8 cellular contexts compared by ENCODE assay signal in the genomic region with DNA sequence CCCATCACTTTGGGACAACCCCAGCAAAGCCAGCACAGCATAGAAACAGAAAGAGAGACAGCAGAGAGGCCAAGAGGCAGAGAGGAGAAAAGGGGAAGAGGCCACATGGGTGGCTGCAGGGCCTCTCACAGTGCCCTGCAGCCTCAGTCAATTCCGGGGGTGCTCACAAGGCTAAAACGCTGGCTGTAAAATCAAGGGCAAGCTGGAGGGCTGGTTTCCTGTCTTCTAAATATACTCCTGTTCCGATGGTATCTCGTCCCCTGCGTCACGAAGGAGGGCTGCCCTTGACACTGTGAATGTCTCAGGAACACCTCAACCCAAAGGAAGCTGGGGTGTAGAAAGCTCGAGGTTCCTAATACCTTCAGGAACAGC.
DNase-seq lines count a peak whose midpoint lies in the region; ATAC-seq and TF ChIP-seq lines count a peak whose summit lies in the region.

No MANE protein-coding gene starts in this region.

- peak; percentile 12 to 40 (median 23) for DNase-seq in CD4-positive, alpha-beta T cell
- peak; percentile 64 for DNase-seq in activated CD4-positive, alpha-beta T cell treated with anti-CD3 and anti-CD28 coated beads, Interleukin-2, amount 10 ng/mL, durations not matched to agents 7 days and 5 days
- DNase-seq in left ventricle myocardium superior = peak; percentile 46
- DNase-seq in stimulated activated CD8-positive, alpha-beta memory T cell treated with anti-CD3 and anti-CD28 coated beads, Interleukin-7, amount 100 ng/mL, for 24 hours (ENCODE audit: low read depth) = peak; percentile 15
- DNase-seq in iPS-NIHi11 (ENCODE audit: low spot score) = no peak
- no peak for DNase-seq in NCI-H774 (lab: John Stamatoyannopoulos, UW)

- CTCF ChIA-PET in CD4-positive, alpha-beta T cell (lab: Charles Lee) = interaction anchor here (1.8 kb wide), 1 partner anchor 29 kb away, joined by 6 read pairs; no protein-coding TSS in a partner anchor
- CTCF ChIA-PET in activated CD4-positive, alpha-beta T cell treated with anti-CD3 and anti-CD28 coated beads, Interleukin-2, amount 10 ng/mL, durations not matched to agents 7 days and 5 days (lab: Charles Lee) = interaction anchor here (0.6 to 1.5 kb wide), 3 partner anchors 21 to 669 kb away, joined by 3 read pairs; no protein-coding TSS in a partner anchor

- no peak for TF ChIP-seq CTCF in CD4-positive, alpha-beta T cell (IDR thresholded peaks at IDR 0.05)

- H3K4me1 Mint-ChIP-seq in CD4-positive, alpha-beta T cell (ENCODE audit: low read depth) = peaks cover 23% of the 10 kb centered on the region
- peaks cover 63% of the 10 kb centered on the region for H3K4me1 Mint-ChIP-seq in activated CD4-positive, alpha-beta T cell treated with anti-CD3 and anti-CD28 coated beads, Interleukin-2, amount 10 ng/mL, durations not matched to agents 7 days and 5 days

- no peaks in the 10 kb centered on the region for H3K9me3 ChIP-seq in CD4-positive, alpha-beta T cell (ENCODE audit: control insufficient read depth, low read length)

- peak overlapping the region; percentile 59 for H3K4me3 Mint-ChIP-seq in CD4-positive, alpha-beta T cell
- H3K4me3 Mint-ChIP-seq in activated CD4-positive, alpha-beta T cell treated with anti-CD3 and anti-CD28 coated beads, Interleukin-2, amount 10 ng/mL, durations not matched to agents 7 days and 5 days = peak overlapping the region; percentile 35

- peak overlapping the region; percentile 81 for H3K27ac Mint-ChIP-seq in CD4-positive, alpha-beta T cell
- H3K27ac Mint-ChIP-seq in activated CD4-positive, alpha-beta T cell treated with anti-CD3 and anti-CD28 coated beads, Interleukin-2, amount 10 ng/mL, durations not matched to agents 7 days and 5 days = peak overlapping the region; percentile 89

- H3K27me3 Mint-ChIP-seq in CD4-positive, alpha-beta T cell = no peaks in the 10 kb centered on the region
- no peaks in the 10 kb centered on the region for H3K27me3 Mint-ChIP-seq in activated CD4-positive, alpha-beta T cell treated with anti-CD3 and anti-CD28 coated beads, Interleukin-2, amount 10 ng/mL, durations not matched to agents 7 days and 5 days

- peaks cover 2% of the 10 kb centered on the region for H3K9me3 Mint-ChIP-seq in CD4-positive, alpha-beta T cell
- H3K9me3 Mint-ChIP-seq in activated CD4-positive, alpha-beta T cell treated with anti-CD3 and anti-CD28 coated beads, Interleukin-2, amount 10 ng/mL, durations not matched to agents 7 days and 5 days = peaks cover 22% of the 10 kb centered on the region

- H3K27me3 ChIP-seq in CD4-positive, alpha-beta T cell (ENCODE audit: control insufficient read depth, insufficient read depth, low read length) = no peaks in the 10 kb centered on the region

- ATAC-seq in CD4-positive, alpha-beta T cell (ENCODE audit: poor library complexity) = peak; percentile 85
- peak; percentile 63 for ATAC-seq in GM19452 (IDR thresholded peaks at IDR 0.05; ENCODE audit: unreplicated experiment)
- peak; percentile 61 for ATAC-seq in HG03521 (IDR thresholded peaks at IDR 0.05; ENCODE audit: unreplicated experiment)
- ATAC-seq in left ventricle myocardium superior = peak; percentile 59

- intact Hi-C loops in CD4-positive, alpha-beta T cell (cut with DNase I, micrococcal nuclease) = loop anchor here in 1 of 2 experiments (5.0 kb wide), 1 partner anchor 38 kb away; no protein-coding TSS in a partner anchor
- intact Hi-C loops in left ventricle myocardium superior (cut with micrococcal nuclease) = no loop called here

- POLR2A ChIA-PET in CD4-positive, alpha-beta T cell (lab: Charles Lee) = interaction anchor here (0.5 to 1.9 kb wide), 4 partner anchors 27 to 166 kb away, joined by 3 to 7 read pairs (median 6); a partner anchor contains a TSS
- POLR2A ChIA-PET in activated CD4-positive, alpha-beta T cell treated with anti-CD3 and anti-CD28 coated beads, Interleukin-2, amount 10 ng/mL, durations not matched to agents 7 days and 5 days (lab: Charles Lee) = no interaction called here

- no peak overlapping the region for H3K27ac ChIP-seq in CD4-positive, alpha-beta T cell (ENCODE audit: low read depth, low read length)

- H3K36me3 Mint-ChIP-seq in CD4-positive, alpha-beta T cell (ENCODE audit: low read depth) = no peaks in the 10 kb centered on the region
- H3K36me3 Mint-ChIP-seq in activated CD4-positive, alpha-beta T cell treated with anti-CD3 and anti-CD28 coated beads, Interleukin-2, amount 10 ng/mL, durations not matched to agents 7 days and 5 days (ENCODE audit: low read depth) = peaks cover 25% of the 10 kb centered on the region

Comparison
In these comparisons a context has a peak if more than half of its experiments do, and no peak if none do; other contexts are left out.
1. DNase-seq: peak in CD4-positive, alpha-beta T cell (10 of 10), activated CD4-positive, alpha-beta T cell treated with anti-CD3 and anti-CD28 coated beads, Interleukin-2, amount 10 ng/mL, durations not matched to agents 7 days and 5 days (single experiment), left ventricle myocardium superior (single experiment) and stimulated activated CD8-positive, alpha-beta memory T cell treated with anti-CD3 and anti-CD28 coated beads, Interleukin-7, amount 100 ng/mL, for 24 hours (single experiment); none in iPS-NIHi11 (single experiment) and NCI-H774 (single experiment).
2. Peak in every context shown above with its lines, with median percentiles within 50 percentile points of each other: ATAC-seq.